Comparison of ENCODE assay signal across 8 cellular contexts in genomic region chr20:13819885-13820645, GRCh38. TPM values are rescaled to one million over a fixed set of nuclear protein-coding genes. Genes with fewer than 3 reads are reported as not detected.
A peak's percentile ranks its signal among the peaks of the same experiment; 100 is the strongest.
DNase-seq lines count a peak whose midpoint lies in the region; ATAC-seq, FAIRE-seq and TF ChIP-seq lines count a peak whose summit lies in the region.

No MANE protein-coding gene starts in this region.

- H3K9me3 ChIP-seq in A549 (peaks cover 4% of the 10 kb centered on the region; the same call in 1 of the 3 replicates), HEK293 (ENCODE audit: control insufficient read depth, insufficient read depth, low read depth, low read length) (no peaks in the 10 kb centered on the region), right lobe of liver (no peaks in the 10 kb centered on the region)

- no peak overlapping the region for H3K27ac ChIP-seq in A549
- no peak overlapping the region for H3K27ac ChIP-seq in HEK293 (ENCODE audit: extremely low read depth, low read depth, low read length)
- peak overlapping the region in 1 of 3 donors; percentile 37 for H3K27ac ChIP-seq in right lobe of liver

- peak; percentile 73 for DNase-seq in A549 (ENCODE audit: low read depth in 1 of 2, low spot score in 1 of 2)
- DNase-seq in GM12864 (ENCODE audit: low read depth): peak; percentile 25
- DNase-seq in LoVo (ENCODE audit: low spot score): peak; percentile 75
- peak; percentile 70 for DNase-seq in RKO (ENCODE audit: low spot score)
- DNase-seq in cerebellar cortex (ENCODE audit: low spot score): peak; percentile 71
- peak in 2 of 3 donors; percentile 22 to 60 for DNase-seq in right lobe of liver
- DNase-seq in activated effector memory CD4-positive, alpha-beta T cell treated with Interleukin-2 at 50 U/mL for 16 hours: no peak

- no peak for TF ChIP-seq POLR2A in A549 (IDR thresholded peaks at IDR 0.05; ENCODE audit: low read length)
- TF ChIP-seq POLR2A in right lobe of liver (IDR thresholded peaks at IDR 0.05): no peak

- peak; percentile 78 for FAIRE-seq in A549 (lab: Jason Lieb, UNC)

- ATAC-seq in A549 (peak; percentile 67 to 79; a peak in 5 of 6 replicates), right lobe of liver (peak; percentile 87 to 92 (median 89))

- WGBS in A549 (ENCODE audit: missing lambda C conversion rate): 38% methylated on average over 5 of the region's 5 CpGs
- WGBS in right lobe of liver (ENCODE audit: insufficient coverage, low coverage, low lambda C conversion rate, missing lambda C conversion rate): 25% methylated on average over 5 of the region's 5 CpGs

- POLR2A ChIA-PET in A549 (lab: Yijun Ruan, JAX) (no interaction called here), HEK293 (lab: Yijun Ruan, JAX) (no interaction called here)

- no peak for TF ChIP-seq EP300 in A549 (IDR thresholded peaks at IDR 0.05)

- TF ChIP-seq RAD21 in A549 (conservative IDR thresholded peaks at IDR 0.05 in 1 of 2, IDR thresholded peaks at IDR 0.05 in 1 of 2): peak; percentile 57

- H3K4me1 ChIP-seq in A549: 0 out of 3 replicates have a peak, but pooled peaks cover 3% of the 10 kb centered on the region
- no peaks in the 10 kb centered on the region for H3K4me1 ChIP-seq in HEK293 (ENCODE audit: control insufficient read depth, insufficient read depth, low read length)
- no peaks in the 10 kb centered on the region for H3K4me1 ChIP-seq in right lobe of liver

- H3K36me3 ChIP-seq in HEK293 (ENCODE audit: control insufficient read depth in 2 of 2, insufficient read depth in 1 of 2, low read length in 2 of 2) (peaks cover 20 to 40% of the 10 kb centered on the region in 2 experiments), right lobe of liver (peaks cover 0 to 27% (median 10%) of the 10 kb centered on the region in 4 donors)

- CTCF ChIA-PET in A549 (lab: Yijun Ruan, JAX) (interaction anchor here (0.7 to 3.9 kb wide), 26 partner anchors 9 to 240 kb away, joined by 3 to 38 read pairs (median 4); no protein-coding TSS in a partner anchor), HEK293 (lab: Yijun Ruan, JAX) (interaction anchor here (0.6 to 5.3 kb wide), 22 partner anchors 8 to 637 kb away, joined by 3 to 63 read pairs (median 4); no protein-coding TSS in a partner anchor)

- H3K4me2 ChIP-seq in A549: no peak overlapping the region

- TF ChIP-seq CTCF in A549 (IDR thresholded peaks at IDR 0.05): peak; percentile 72
- TF ChIP-seq CTCF in GM12864 (IDR thresholded peaks at IDR 0.05; ENCODE audit: low read depth, low read length, missing control alignments): peak; percentile 46
- TF ChIP-seq CTCF in HEK293 (tag by site-specific recombination; IDR thresholded peaks at IDR 0.05): no peak
- TF ChIP-seq CTCF in right lobe of liver (IDR thresholded peaks at IDR 0.05): peak; percentile 63 to 74 (median 68)

- H3K4me3 ChIP-seq in A549 (no peak overlapping the region), GM12864 (ENCODE audit: low read depth, low read length) (no peak overlapping the region), HEK293 (ENCODE audit: low read depth, low read length) (no peak overlapping the region), right lobe of liver (no peak overlapping the region)

- H3K27me3 ChIP-seq in right lobe of liver: no peaks in the 10 kb centered on the region

- intact Hi-C loops in right lobe of liver (cut with DNase I): loop anchor here in 1 of 2 donors (5.0 kb wide), 1 partner anchor 232 kb away; no protein-coding TSS in a partner anchor

TF ChIP-seq in A549, 52 proteins besides CTCF, POLR2A, EP300 and RAD21:
- no peak for TF ChIP-seq CBX8 (IDR thresholded peaks at IDR 0.05)
- no peak for TF ChIP-seq NFE2L2 (conservative IDR thresholded peaks at IDR 0.05; ENCODE audit: low read length)
- TF ChIP-seq GATA3 (IDR thresholded peaks at IDR 0.05; ENCODE audit: borderline replicate concordance): no peak
- no peak for TF ChIP-seq FOSL2 (IDR thresholded peaks at IDR 0.05)
- TF ChIP-seq FOSL2 (CRISPR knock-in tag; IDR thresholded peaks at IDR 0.05): peak; percentile 53
- no peak for TF ChIP-seq JUN (IDR thresholded peaks at IDR 0.05)
- peak; percentile 65 for TF ChIP-seq SMC3 (IDR thresholded peaks at IDR 0.05)
- no peak for TF ChIP-seq HDAC2 (IDR thresholded peaks at IDR 0.05)

TF ChIP-seq in HEK293, 187 proteins besides CTCF, POLR2A, EP300 and RAD21:
- TF ChIP-seq SCRT2 (tag by site-specific recombination; IDR thresholded peaks at IDR 0.05) (0 out of 2 replicates have a peak, but pooled peaks have one; percentile 27), PRDM6 (tag by site-specific recombination; IDR thresholded peaks at IDR 0.05) (no peak), RBAK (tag by site-specific recombination; IDR thresholded peaks at IDR 0.05) (no peak), ZNF654 (tag by site-specific recombination; IDR thresholded peaks at IDR 0.05; ENCODE audit: low read depth) (peak; percentile 23; the same call in 1 of the 2 replicates), SCRT1 (tag by site-specific recombination; IDR thresholded peaks at IDR 0.05; ENCODE audit: borderline replicate concordance) (0 out of 2 replicates have a peak, but pooled peaks have one; percentile 25)

RNA-seq across cellular contexts. Expression of gene NDUFAF5, which starts 35.2 kb away (rescaled TPM):
- polyA plus RNA-seq in A549 (2011; rRNA removed) (36.6 and 53.5 TPM in 2 replicates), A549 (2017; fragmentation: RNase III; extraction: RNeasy Plus Mini Kit Qiagen cat#74134 plus additional on column Dnase treatment) (25.4 to 29.2 TPM (median 27.0 TPM) in 3 replicates)
- 14.2 and 16.2 TPM in 2 replicates for polyA plus RNA-seq in A549 (2012; cell fraction: cytosol; rRNA removed)
- 7.9 and 20.2 TPM in 2 replicates for polyA plus RNA-seq in A549 (2012; cell fraction: nucleus; rRNA removed)
- 14.5 and 16.4 TPM in 2 replicates for polyA minus RNA-seq in A549 (2011; rRNA and poly(A)+ RNA removed)
- 10 to 100 TPM in 5 of 6 experiments, 1 to 10 TPM in 1; 9.8 to 15.9 (median 11.7) TPM for total RNA-seq in right lobe of liver

RNA-seq across cellular contexts. Expression of gene ESF1, which starts 35.3 kb away (rescaled TPM):
- 12.2 and 30.5 TPM in 2 replicates for polyA plus RNA-seq in A549 (2011; rRNA removed)
- polyA plus RNA-seq in A549 (2012; cell fraction: cytosol; rRNA removed): 2.3 and 3.1 TPM in 2 replicates
- 1.1 and 1.4 TPM in 2 replicates for polyA plus RNA-seq in A549 (2012; cell fraction: nucleus; rRNA removed)
- 30.6 to 34.8 TPM (median 32.3 TPM) in 3 replicates for polyA plus RNA-seq in A549 (2017; fragmentation: RNase III; extraction: RNeasy Plus Mini Kit Qiagen cat#74134 plus additional on column Dnase treatment)
- 1.7 and 1.8 TPM in 2 replicates for polyA minus RNA-seq in A549 (2011; rRNA and poly(A)+ RNA removed)
- total RNA-seq in right lobe of liver: 1 to 10 TPM; 4.4 to 8.9 (median 6.9) TPM

Comparison
In these comparisons a context has a peak if more than half of its experiments do, and no peak if none do; other contexts are left out.
1. Of the 5 proteins assayed by ChIP-seq in both HEK293 and A549: peak only in HEK293: none; only in A549: CTCF; in both: none; in neither: 4.